In genomic region chr21:29506214-29506613, GRCh38 we compare ENCODE assay signal across 1 cellular context.
A peak's percentile ranks its signal among the peaks of the same experiment; 100 is the strongest.
TF ChIP-seq lines count a peak whose summit lies in the region.

No MANE protein-coding gene starts in this region.

TF ChIP-seq in K562, 482 proteins besides CTCF, POLR2A, EP300 and RAD21 (continued from another document):
- no peak for TF ChIP-seq MGA (IDR thresholded peaks at IDR 0.05)
- TF ChIP-seq PATZ1 (CRISPR knock-in tag; IDR thresholded peaks at IDR 0.05; ENCODE audit: borderline replicate concordance): no peak
- TF ChIP-seq MLLT1 (IDR thresholded peaks at IDR 0.05): peak in 1 of 2 experiments; percentile 73; a peak in 1 of 4 replicates
- TF ChIP-seq ESRRB (CRISPR knock-in tag; IDR thresholded peaks at IDR 0.05; ENCODE audit: borderline replicate concordance): no peak
- TF ChIP-seq ZNF277 (CRISPR knock-in tag; IDR thresholded peaks at IDR 0.05; ENCODE audit: borderline replicate concordance): no peak
- TF ChIP-seq BRD9 (IDR thresholded peaks at IDR 0.05; ENCODE audit: low read depth, partially characterized antibody): no peak
- TF ChIP-seq ZBTB17 (CRISPR knock-in tag; IDR thresholded peaks at IDR 0.05): peak; percentile 73; the same call in 1 of the 2 replicates
TF ChIP-seq in K562: peak in this region for 2.
